19 cellular contexts compared by ENCODE assay signal in the genomic region with DNA sequence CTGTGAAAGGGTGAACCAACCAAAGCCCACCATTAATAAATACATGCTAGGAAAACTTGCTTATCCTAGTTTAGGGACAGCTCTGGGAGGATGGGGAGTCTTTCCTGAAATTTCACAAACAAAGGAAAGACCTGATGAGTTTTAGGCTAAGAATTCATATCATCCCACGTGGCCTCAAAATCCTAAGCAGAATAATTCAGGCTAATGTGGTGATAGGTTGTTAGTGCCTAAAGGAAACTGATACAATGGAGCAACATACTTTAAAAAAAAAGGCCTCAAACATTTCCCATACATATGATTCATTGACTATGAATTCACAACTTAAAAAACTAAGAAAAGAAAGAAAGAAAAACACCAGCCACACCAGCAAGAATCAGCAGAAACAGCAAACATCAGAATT.
DNase-seq lines count a peak whose midpoint lies in the region; ATAC-seq, FAIRE-seq and TF ChIP-seq lines count a peak whose summit lies in the region.
"Had no signal": no experiment of that assay in that cellular context is flagged by ENCODE, and none has a peak within 500 bp of the region (broad histone marks: within the 10 kb centered on the region; RNA-seq: fewer than 3 reads in every experiment).

No MANE protein-coding gene starts in this region.

- H3K36me3 Mint-ChIP-seq in activated naive CD4-positive, alpha-beta T cell treated with anti-CD3 and anti-CD28 coated beads, Interleukin-2, amount 10 ng/mL, durations not matched to agents 7 days and 5 days = no peaks in the 10 kb centered on the region

- H3K4me3 Mint-ChIP-seq in activated naive CD4-positive, alpha-beta T cell treated with anti-CD3 and anti-CD28 coated beads, Interleukin-2, amount 10 ng/mL, durations not matched to agents 7 days and 5 days = no peak overlapping the region

- no peaks in the 10 kb centered on the region for H3K27me3 ChIP-seq in bronchial epithelial cell (ENCODE audit: control insufficient read depth, insufficient read depth, low read length)
- H3K27me3 ChIP-seq: BLaER1 treated with 17β-estradiol and CSF1 and Interleukin-3, amounts not matched to agents 10 nM and 100 nM; SJSA1 had no signal

- CTCF ChIA-PET in activated naive CD4-positive, alpha-beta T cell treated with anti-CD3 and anti-CD28 coated beads, Interleukin-2, amount 10 ng/mL, durations not matched to agents 7 days and 5 days (lab: Charles Lee) = no interaction called here

- no peaks in the 10 kb centered on the region for H3K27me3 Mint-ChIP-seq in activated naive CD4-positive, alpha-beta T cell treated with anti-CD3 and anti-CD28 coated beads, Interleukin-2, amount 10 ng/mL, durations not matched to agents 7 days and 5 days

- H3K27ac Mint-ChIP-seq in activated naive CD4-positive, alpha-beta T cell treated with anti-CD3 and anti-CD28 coated beads, Interleukin-2, amount 10 ng/mL, durations not matched to agents 7 days and 5 days = no peak overlapping the region

- no peak for TF ChIP-seq POLR2A in GM18505 (IDR thresholded peaks at IDR 0.05; ENCODE audit: borderline replicate concordance, extremely low read depth, insufficient read depth, insufficient read length)

- no peak for FAIRE-seq in bronchial epithelial cell (lab: Jason Lieb, UNC)
- FAIRE-seq: G401.6 had no signal

- H3K4me3 ChIP-seq in AG09309 (ENCODE audit: control insufficient read depth, low read depth, low read length) = no peak overlapping the region
- H3K4me3 ChIP-seq in bronchial epithelial cell (ENCODE audit: low read depth, low read length) = no peak overlapping the region
- H3K4me3 ChIP-seq in fibroblast of the aortic adventitia (ENCODE audit: low read depth, low read length) = no peak overlapping the region
- H3K4me3 ChIP-seq: BLaER1 treated with 17β-estradiol and CSF1 and Interleukin-3, amounts not matched to agents 10 nM and 100 nM; GM23248; PC-9; SJSA1 had no signal

- peak; percentile 25 for DNase-seq in AG09309 (ENCODE audit: low read depth)
- peak; percentile 8 for DNase-seq in bronchial epithelial cell (ENCODE audit: low read depth)
- DNase-seq in fibroblast of the aortic adventitia (ENCODE audit: low read depth) = peak; percentile 16
- peak; percentile 30 for DNase-seq in non-pigmented ciliary epithelial cell (ENCODE audit: low read depth)
- no peak for DNase-seq in posterior cingulate gyrus
- DNase-seq in activated naive CD4-positive, alpha-beta T cell treated with anti-CD3 and anti-CD28 coated beads, Interleukin-2, amount 10 ng/mL, durations not matched to agents 7 days and 5 days = no peak
- no peak for DNase-seq in stimulated activated CD4-positive, alpha-beta T cell treated with anti-CD3 and anti-CD28 coated beads, Interleukin-4, amount 100 ng/mL, for 24 hours
- DNase-seq: 8988T, DND-41, GM23248, NCI-H1092, NCI-H2227 treated with DMSO at 0.1 percent for 48 hours, NCI-H524, PC-9 had no signal

- intact Hi-C loops in posterior cingulate gyrus (cut with DNase I) = no loop called here

- H3K36me3 ChIP-seq in bronchial epithelial cell (ENCODE audit: control insufficient read depth, insufficient read depth, low read length) = no peaks in the 10 kb centered on the region
- H3K36me3 ChIP-seq: BLaER1 treated with 17β-estradiol and CSF1 and Interleukin-3, amounts not matched to agents 10 nM and 100 nM; SJSA1 had no signal

- no peak for ATAC-seq in GM18505 (IDR thresholded peaks at IDR 0.05; ENCODE audit: unreplicated experiment)
- ATAC-seq: HCT116 had no signal

- TF ChIP-seq CTCF in AG09309 (IDR thresholded peaks at IDR 0.05; ENCODE audit: control insufficient read depth, insufficient read depth, low read depth, low read length, missing control alignments) (no peak), bronchial epithelial cell (IDR thresholded peaks at IDR 0.05; ENCODE audit: insufficient read depth, low read length, severe bottlenecking) (no peak), fibroblast of the aortic adventitia (IDR thresholded peaks at IDR 0.05; ENCODE audit: insufficient read depth, low read length) (no peak)

- H3K9me3 Mint-ChIP-seq in activated naive CD4-positive, alpha-beta T cell treated with anti-CD3 and anti-CD28 coated beads, Interleukin-2, amount 10 ng/mL, durations not matched to agents 7 days and 5 days = peaks cover 4% of the 10 kb centered on the region

- H3K4me1 Mint-ChIP-seq in activated naive CD4-positive, alpha-beta T cell treated with anti-CD3 and anti-CD28 coated beads, Interleukin-2, amount 10 ng/mL, durations not matched to agents 7 days and 5 days = no peaks in the 10 kb centered on the region

Comparison
In these comparisons a context has a peak if more than half of its experiments do, and no peak if none do; other contexts are left out.
1. DNase-seq: peak in AG09309 (single experiment), bronchial epithelial cell (single experiment), fibroblast of the aortic adventitia (single experiment) and non-pigmented ciliary epithelial cell (single experiment); none in posterior cingulate gyrus (0 of 10), activated naive CD4-positive, alpha-beta T cell treated with anti-CD3 and anti-CD28 coated beads, Interleukin-2, amount 10 ng/mL, durations not matched to agents 7 days and 5 days (single experiment) and stimulated activated CD4-positive, alpha-beta T cell treated with anti-CD3 and anti-CD28 coated beads, Interleukin-4, amount 100 ng/mL, for 24 hours (single experiment).